Comparison of ENCODE assay signal across 14 cellular contexts in the genomic region with DNA sequence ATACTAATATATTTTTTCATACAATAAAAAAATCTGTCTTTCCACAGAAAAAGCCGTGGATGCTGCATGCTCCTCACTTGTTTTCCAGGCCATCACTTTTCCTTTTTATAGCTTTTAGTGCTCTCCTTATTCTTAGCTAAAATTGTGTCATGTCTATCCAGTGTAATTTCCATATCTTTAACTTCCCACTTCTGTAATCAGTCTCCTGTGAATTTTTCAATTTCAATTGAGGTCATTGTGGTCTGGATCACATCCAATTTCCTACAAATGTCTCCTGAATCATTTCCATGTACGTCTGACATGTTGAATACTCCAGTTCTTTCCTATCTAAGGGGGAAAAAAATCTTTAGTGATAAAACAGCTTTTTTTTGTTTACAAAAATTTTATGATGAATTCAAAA.
DNase-seq lines count a peak whose midpoint lies in the region; ATAC-seq and TF ChIP-seq lines count a peak whose summit lies in the region.
"Had no signal": no experiment of that assay in that cellular context is flagged by ENCODE, and none has a peak within 500 bp of the region (broad histone marks: within the 10 kb centered on the region; RNA-seq: fewer than 3 reads in every experiment).

No MANE protein-coding gene starts in this region.

- 0 out of 2 replicates have a peak, but pooled peaks cover 2% of the 10 kb centered on the region for H3K4me1 ChIP-seq in IMR-90 (ENCODE audit: control insufficient read depth, insufficient read depth, low read length)
- no peaks in the 10 kb centered on the region for H3K4me1 ChIP-seq in vagina
- H3K4me1 ChIP-seq: ascending aorta, gastroesophageal sphincter had no signal

- H2AK9ac ChIP-seq in IMR-90 (replicated peaks; ENCODE audit: low read depth, low read length, poor library complexity): no peak overlapping the region

- no peaks in the 10 kb centered on the region for H3K9me3 ChIP-seq in IMR-90 (ENCODE audit: control insufficient read depth, insufficient read depth, low read length)
- no peaks in the 10 kb centered on the region for H3K9me3 ChIP-seq in vagina
- H3K9me3 ChIP-seq: ascending aorta, gastroesophageal sphincter had no signal

- H3K4me3 Mint-ChIP-seq in Calu3 (ENCODE audit: low read depth, unreplicated experiment): no peak overlapping the region
- H3K4me3 Mint-ChIP-seq: IgD-negative memory B cell had no signal

- no peak overlapping the region for H4K91ac ChIP-seq in IMR-90 (ENCODE audit: insufficient read depth, low read depth, low read length)

- H3K14ac ChIP-seq in IMR-90 (replicated peaks; ENCODE audit: low read depth, low read length): no peak overlapping the region

- H3K27me3 Mint-ChIP-seq in Calu3 (ENCODE audit: unreplicated experiment): no peaks in the 10 kb centered on the region
- H3K27me3 Mint-ChIP-seq: IgD-negative memory B cell had no signal

- no peaks in the 10 kb centered on the region for H3K79me1 ChIP-seq in IMR-90 (ENCODE audit: low read depth in 1 of 2, low read length in 2 of 2)

- H2BK120ac ChIP-seq in IMR-90 (ENCODE audit: low read depth, low read length): no peak overlapping the region

- no peak overlapping the region for H3K27ac ChIP-seq in IMR-90 (ENCODE audit: insufficient read depth, low read length)
- no peak overlapping the region for H3K27ac ChIP-seq in vagina
- H3K27ac ChIP-seq: ascending aorta, gastroesophageal sphincter had no signal

- no peak overlapping the region for H3K4me3 ChIP-seq in IMR-90 (ENCODE audit: insufficient read depth, low read depth, low read length)
- no peak overlapping the region for H3K4me3 ChIP-seq in fibroblast of villous mesenchyme (ENCODE audit: low read depth, low read length)
- H3K4me3 ChIP-seq in vagina: no peak overlapping the region
- H3K4me3 ChIP-seq: ascending aorta, gastroesophageal sphincter had no signal

- H3K27me3 ChIP-seq in IMR-90 (ENCODE audit: control insufficient read depth, insufficient read depth, low read length) (no peaks in the 10 kb centered on the region), vagina (no peaks in the 10 kb centered on the region)
- H3K27me3 ChIP-seq: ascending aorta, gastroesophageal sphincter had no signal

- H3K36me3 ChIP-seq in IMR-90 (ENCODE audit: control insufficient read depth, insufficient read depth, low read length) (no peaks in the 10 kb centered on the region), vagina (no peaks in the 10 kb centered on the region)
- H3K36me3 ChIP-seq: ascending aorta, gastroesophageal sphincter had no signal

- intact Hi-C loops in Calu3 (cut with micrococcal nuclease; ENCODE audit: unreplicated experiment): no loop called here
- intact Hi-C loops in IMR-90 (cut with micrococcal nuclease): no loop called here
- intact Hi-C loops in vagina (cut with DNase I): no loop called here

- H3K4me2 ChIP-seq in IMR-90 (ENCODE audit: low read depth, low read length): no peak overlapping the region

- no peak overlapping the region for H2AFZ ChIP-seq in IMR-90 (replicated peaks; ENCODE audit: low read length, poor library complexity)

- H4K20me1 ChIP-seq in IMR-90 (ENCODE audit: insufficient read depth, low read length): no peaks in the 10 kb centered on the region

- no peak overlapping the region for H2AK5ac ChIP-seq in IMR-90 (ENCODE audit: low read depth, low read length)

- H3K4me1 Mint-ChIP-seq in Calu3 (ENCODE audit: low read depth, unreplicated experiment): peaks cover 14% of the 10 kb centered on the region
- H3K4me1 Mint-ChIP-seq: IgD-negative memory B cell had no signal

- H3K9ac ChIP-seq in IMR-90 (ENCODE audit: low read depth, low read length): no peak overlapping the region

- no CpG with 5 or more reads among the region's 2 CpGs for WGBS in IMR-90 (ENCODE audit: extremely low coverage in 2 of 2, insufficient read length in 1 of 2), 2 experiments

- TF ChIP-seq POLR2A in IMR-90 (IDR thresholded peaks at IDR 0.05; ENCODE audit: low read depth, low read length) (no peak), vagina (IDR thresholded peaks at IDR 0.05) (no peak)

- ATAC-seq in IMR-90 (ENCODE audit: low read depth) (no peak), SK-N-SH treated with all-trans-retinoic acid at 6 μM for 48 hours (peak; percentile 81), GM19023 (IDR thresholded peaks at IDR 0.05; ENCODE audit: unreplicated experiment) (no peak)
- ATAC-seq: gastroesophageal sphincter had no signal

- in situ Hi-C loops in IMR-90 (cut with MboI; ENCODE audit: low sequenced_read_pairs): no loop called here

- no TSS peak for BruUV-seq in Calu3 (replicated peaks; lab: Mats Ljungman, UMichigan)
- BruUV-seq in IMR-90 (replicated peaks; lab: Mats Ljungman, UMichigan): no TSS peak

- no peak overlapping the region for H4K8ac ChIP-seq in IMR-90 (ENCODE audit: low read depth in 2 of 2, low read length in 2 of 2)

- POLR2A ChIA-PET in IMR-90 (lab: Charles Lee; ENCODE audit: unreplicated experiment): no interaction called here

- H2BK15ac ChIP-seq in IMR-90 (ENCODE audit: low read depth, low read length): no peak overlapping the region

- peak; percentile 29 for DNase-seq in Calu3
- DNase-seq in IMR-90: peak; percentile 81
- peak; percentile 46 for DNase-seq in fibroblast of villous mesenchyme (ENCODE audit: low read depth)
- DNase-seq in vagina (ENCODE audit: extremely low spot score in 2 of 2): no peak
- no peak for DNase-seq in GM19238 (ENCODE audit: insufficient read length, low spot score)
- no peak for DNase-seq in activated gamma-delta T cell treated with Interleukin-2 at 50 U/mL for 16 hours
- DNase-seq: activated CD8-positive, alpha-beta memory T cell treated with anti-CD3 and anti-CD28 coated beads, Interleukin-2, amount 50 U/mL, for 48 hours; NCI-H524; T-helper 2 cell had no signal

- no peak overlapping the region for H3K56ac ChIP-seq in IMR-90 (ENCODE audit: extremely low read depth, insufficient read depth, low read length)

- H3K18ac ChIP-seq in IMR-90 (ENCODE audit: low read depth, low read length): no peak overlapping the region

- H3K27ac Mint-ChIP-seq in Calu3 (ENCODE audit: unreplicated experiment): no peak overlapping the region
- H3K27ac Mint-ChIP-seq: IgD-negative memory B cell had no signal

- H3K4ac ChIP-seq in IMR-90 (ENCODE audit: low read depth, low read length): no peak overlapping the region

- TF ChIP-seq CTCF in Calu3 (IDR thresholded peaks at IDR 0.05; ENCODE audit: unreplicated experiment) (no peak), IMR-90 (conservative IDR thresholded peaks at IDR 0.05; ENCODE audit: low read depth, low read length) (no peak), fibroblast of villous mesenchyme (IDR thresholded peaks at IDR 0.05; ENCODE audit: insufficient read depth, low read depth, low read length) (no peak), vagina (IDR thresholded peaks at IDR 0.05) (no peak)

- H4K5ac ChIP-seq in IMR-90 (ENCODE audit: low read depth, low read length): no peak overlapping the region

- dilution Hi-C loops in IMR-90 (cut with HindIII; ENCODE audit: low sequenced_read_pairs, unreplicated experiment): no loop called here

- no peak overlapping the region for H2BK20ac ChIP-seq in IMR-90 (ENCODE audit: low read depth, low read length)

- H3K36me3 Mint-ChIP-seq in Calu3 (ENCODE audit: insufficient read depth, unreplicated experiment): no peaks in the 10 kb centered on the region
- H3K36me3 Mint-ChIP-seq: IgD-negative memory B cell had no signal

- no peak overlapping the region for H2BK5ac ChIP-seq in IMR-90 (ENCODE audit: low read depth, low read length, poor library complexity, severe bottlenecking)

- peaks cover 7% of the 10 kb centered on the region for H3K9me3 Mint-ChIP-seq in Calu3 (ENCODE audit: low read depth, unreplicated experiment)

- H3K23ac ChIP-seq in IMR-90 (ENCODE audit: low read depth, low read length): no peak overlapping the region

- CTCF ChIA-PET in Calu3 (lab: Charles Lee): no interaction called here
- CTCF ChIA-PET in IMR-90 (lab: Yijun Ruan, JAX): no interaction called here

- H3K9me1 ChIP-seq in IMR-90 (ENCODE audit: insufficient read depth, low read length): no peaks in the 10 kb centered on the region

- TF ChIP-seq RAD21 in IMR-90 (IDR thresholded peaks at IDR 0.05; ENCODE audit: low read length): no peak

TF ChIP-seq in IMR-90, 13 proteins besides CTCF, POLR2A, EP300 and RAD21:
- TF ChIP-seq MAZ (IDR thresholded peaks at IDR 0.05; ENCODE audit: borderline replicate concordance, low read depth, low read length): no peak
- no peak for TF ChIP-seq CEBPB (IDR thresholded peaks at IDR 0.05; ENCODE audit: low read depth, low read length)

TF ChIP-seq in SK-N-SH treated with all-trans-retinoic acid at 6 μM for 48 hours, 23 proteins besides CTCF, POLR2A, EP300 and RAD21 (continues in another document):
- TF ChIP-seq SNAI2 (CRISPR knock-in tag; IDR thresholded peaks at IDR 0.05) (no peak), ZC3H10 (CRISPR knock-in tag; IDR thresholded peaks at IDR 0.05) (peak; percentile 99), PPARA (CRISPR knock-in tag; IDR thresholded peaks at IDR 0.05; ENCODE audit: borderline replicate concordance) (no peak), ZFP30 (CRISPR knock-in tag; IDR thresholded peaks at IDR 0.05) (no peak), TOX (CRISPR knock-in tag; IDR thresholded peaks at IDR 0.05; ENCODE audit: borderline replicate concordance) (peak; percentile 98), RARB (CRISPR knock-in tag; IDR thresholded peaks at IDR 0.05) (no peak; the same call in 1 of the 2 replicates), GLIS3 (CRISPR knock-in tag; IDR thresholded peaks at IDR 0.05) (no peak)
- TF ChIP-seq, protein P1, sequence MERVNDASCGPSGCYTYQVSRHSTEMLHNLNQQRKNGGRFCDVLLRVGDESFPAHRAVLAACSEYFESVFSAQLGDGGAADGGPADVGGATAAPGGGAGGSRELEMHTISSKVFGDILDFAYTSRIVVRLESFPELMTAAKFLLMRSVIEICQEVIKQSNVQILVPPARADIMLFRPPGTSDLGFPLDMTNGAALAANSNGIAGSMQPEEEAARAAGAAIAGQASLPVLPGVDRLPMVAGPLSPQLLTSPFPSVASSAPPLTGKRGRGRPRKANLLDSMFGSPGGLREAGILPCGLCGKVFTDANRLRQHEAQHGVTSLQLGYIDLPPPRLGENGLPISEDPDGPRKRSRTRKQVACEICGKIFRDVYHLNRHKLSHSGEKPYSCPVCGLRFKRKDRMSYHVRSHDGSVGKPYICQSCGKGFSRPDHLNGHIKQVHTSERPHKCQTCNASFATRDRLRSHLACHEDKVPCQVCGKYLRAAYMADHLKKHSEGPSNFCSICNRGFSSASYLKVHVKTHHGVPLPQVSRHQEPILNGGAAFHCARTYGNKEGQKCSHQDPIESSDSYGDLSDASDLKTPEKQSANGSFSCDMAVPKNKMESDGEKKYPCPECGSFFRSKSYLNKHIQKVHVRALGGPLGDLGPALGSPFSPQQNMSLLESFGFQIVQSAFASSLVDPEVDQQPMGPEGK (CRISPR knock-in tag; IDR thresholded peaks at IDR 0.05; ENCODE audit: borderline replicate concordance): no peak; the same call in 1 of the 2 replicates

Comparison
In these comparisons a context has a peak if more than half of its experiments do, and no peak if none do; other contexts are left out.
1. DNase-seq: peak in Calu3 (single experiment), IMR-90 (single experiment) and fibroblast of villous mesenchyme (single experiment); none in vagina (0 of 2), GM19238 (single experiment) and activated gamma-delta T cell treated with Interleukin-2 at 50 U/mL for 16 hours (single experiment).